In genomic region chr10:125117941-125118630, GRCh38 we compare ENCODE assay signal across 13 cellular contexts. TPM values are rescaled to one million over a fixed set of nuclear protein-coding genes. Genes with fewer than 3 reads are reported as not detected.
A peak's percentile ranks its signal among the peaks of the same experiment; 100 is the strongest.
DNase-seq lines count a peak whose midpoint lies in the region; ATAC-seq, FAIRE-seq and TF ChIP-seq lines count a peak whose summit lies in the region.
"Had no signal": no experiment of that assay in that cellular context is flagged by ENCODE, and none has a peak within 500 bp of the region (broad histone marks: within the 10 kb centered on the region; RNA-seq: fewer than 3 reads in every experiment).

No MANE protein-coding gene starts in this region.

- H3K36me3 ChIP-seq in kidney (ENCODE audit: control insufficient read depth in 1 of 2, insufficient read depth in 2 of 2, low read length in 2 of 2) (peaks cover 0 to 4% of the 10 kb centered on the region in 2 donors), gastrocnemius medialis (no peaks in the 10 kb centered on the region)

- peak overlapping the region in 6 of 59 donors; percentile 9 to 37 (median 19) for H3K4me3 ChIP-seq in dorsolateral prefrontal cortex
- no peak overlapping the region for H3K4me3 ChIP-seq in kidney (ENCODE audit: low read length in 2 of 2)
- peak overlapping the region in 1 of 4 donors; percentile 12 for H3K4me3 ChIP-seq in gastrocnemius medialis
- H3K4me3 ChIP-seq: SJSA1 had no signal

- no peak for FAIRE-seq in kidney (lab: Jason Lieb, UNC)

- DNase-seq in GM03348 (ENCODE audit: low spot score): peak; percentile 29
- DNase-seq in dorsolateral prefrontal cortex: peak in 2 of 10 donors; percentile 35 to 39
- no peak for DNase-seq in kidney
- DNase-seq in gastrocnemius medialis: no peak
- no peak for DNase-seq in SHP77 treated with DMSO at 0.1 percent for 48 hours (lab: John Stamatoyannopoulos, UW)
- DNase-seq in amniotic stem cell (lab: John Stamatoyannopoulos, UW): no peak
- no peak for DNase-seq in CD14-positive monocyte (ENCODE audit: low spot score)
- no peak for DNase-seq in GM19240 (ENCODE audit: insufficient read length, low spot score)
- DNase-seq: activated CD4-positive, CD25-positive, alpha-beta regulatory T cell treated with anti-CD3 and anti-CD28 coated beads, Interleukin-2, amount 50 U/mL, for 72 hours; activated naive CD4-positive, alpha-beta T cell treated with Interleukin-2 at 50 U/mL for 16 hours; CD8-positive, alpha-beta memory T cell; stimulated activated CD4-positive, alpha-beta T cell treated with anti-CD3 and anti-CD28 coated beads, Interleukin-4, amount 100 ng/mL, for 4 hours had no signal

- in situ Hi-C loops in gastrocnemius medialis (cut with MboI; ENCODE audit: low sequenced_read_pairs in 4 of 4): no loop called here

- H3K9me3 ChIP-seq in kidney (ENCODE audit: control insufficient read depth in 1 of 2, low read length in 2 of 2) (no peaks in the 10 kb centered on the region), gastrocnemius medialis (no peaks in the 10 kb centered on the region)
- H3K9me3 ChIP-seq: SJSA1 had no signal

- H3K27me3 Mint-ChIP-seq in CD14-positive monocyte (ENCODE audit: low read depth in 3 of 3): no peaks in the 10 kb centered on the region

- no peaks in the 10 kb centered on the region for H3K27me3 ChIP-seq in dorsolateral prefrontal cortex
- no peaks in the 10 kb centered on the region for H3K27me3 ChIP-seq in gastrocnemius medialis
- H3K27me3 ChIP-seq: SJSA1 had no signal

- peaks cover 22% of the 10 kb centered on the region for H3K4me1 Mint-ChIP-seq in CD14-positive monocyte
- H3K4me1 Mint-ChIP-seq: CD8-positive, alpha-beta memory T cell had no signal

- TF ChIP-seq CTCF in dorsolateral prefrontal cortex (IDR thresholded peaks at IDR 0.05 in 54 of 56, conservative IDR thresholded peaks at IDR 0.05 in 2 of 56; ENCODE audit: low read depth in 1 of 56, partially characterized antibody in 56 of 56) (no peak), kidney (IDR thresholded peaks at IDR 0.05; ENCODE audit: borderline replicate concordance, extremely low read depth, insufficient read depth) (no peak), gastrocnemius medialis (IDR thresholded peaks at IDR 0.05 in 4 of 5, conservative IDR thresholded peaks at IDR 0.05 in 1 of 5) (no peak), CD14-positive monocyte (IDR thresholded peaks at IDR 0.05) (no peak)

- ATAC-seq in gastrocnemius medialis: peak in 1 of 2 donors; percentile 36

- peaks cover 18 to 30% of the 10 kb centered on the region in 2 donors for H3K36me3 Mint-ChIP-seq in CD14-positive monocyte
- H3K36me3 Mint-ChIP-seq: CD8-positive, alpha-beta memory T cell had no signal

- H3K9ac ChIP-seq in kidney (ENCODE audit: low read length in 2 of 2): peak overlapping the region in 1 of 2 donors; percentile 18

- no peak for TF ChIP-seq POLR2A in gastrocnemius medialis (IDR thresholded peaks at IDR 0.05)

- intact Hi-C loops in dorsolateral prefrontal cortex (cut with DNase I): no loop called here
- intact Hi-C loops in kidney (cut with DNase I): no loop called here
- intact Hi-C loops in gastrocnemius medialis (cut with DNase I; ENCODE audit: low total_unique reads): no loop called here
- intact Hi-C loops in CD14-positive monocyte (cut with micrococcal nuclease): no loop called here

- peaks cover 47 to 58% of the 10 kb centered on the region in 2 donors for H3K4me1 ChIP-seq in kidney (ENCODE audit: control insufficient read depth in 1 of 2, insufficient read depth in 1 of 2, low read depth in 1 of 2, low read length in 2 of 2)
- H3K4me1 ChIP-seq in gastrocnemius medialis: peaks cover 77 to 90% of the 10 kb centered on the region in 2 donors
- H3K4me1 ChIP-seq: SJSA1 had no signal

- no peaks in the 10 kb centered on the region for H3K9me3 Mint-ChIP-seq in CD14-positive monocyte
- H3K9me3 Mint-ChIP-seq: CD8-positive, alpha-beta memory T cell had no signal

- H3K27ac ChIP-seq in dorsolateral prefrontal cortex (peak overlapping the region in 51 of 59 donors; percentile 14 to 82 (median 60)), kidney (ENCODE audit: low read depth in 2 of 2, low read length in 2 of 2) (peak overlapping the region; percentile 74 to 85), gastrocnemius medialis (peak overlapping the region; percentile 49 to 97 (median 80))
- H3K27ac ChIP-seq: SJSA1 had no signal

- H3K4me3 Mint-ChIP-seq in CD14-positive monocyte: no peak overlapping the region
- H3K4me3 Mint-ChIP-seq: CD8-positive, alpha-beta memory T cell had no signal

- H3K27ac Mint-ChIP-seq in CD14-positive monocyte: peak overlapping the region in 2 of 7 donors; percentile 48 to 63

RNA-seq across cellular contexts. Expression of gene CTBP2, which starts 42.3 kb away (rescaled TPM):
- total RNA-seq in dorsolateral prefrontal cortex (10 to 100 TPM; 31.4 to 73.2 (median 44.4) TPM), kidney (111 TPM), gastrocnemius medialis (10 to 100 TPM; 13.9 to 36.7 (median 21.1) TPM)
- polyA plus RNA-seq in kidney (ENCODE audit: insufficient read depth, low read depth, low replicate concordance) (33.1 TPM), CD14-positive monocyte (10 to 100 TPM; 40.9 to 41.1 TPM)
